Comparison of ENCODE assay signal across 1 cellular context in genomic region chr9:131702911-131703310, GRCh38.
TF ChIP-seq lines count a peak whose summit lies in the region.

No MANE protein-coding gene starts in this region.

TF ChIP-seq in GM23338, 12 proteins besides CTCF, POLR2A, EP300 and RAD21 (continued from another document):
- TF ChIP-seq ZNF462 (CRISPR knock-in tag; IDR thresholded peaks at IDR 0.05) (no peak), ZNF331 (CRISPR knock-in tag; IDR thresholded peaks at IDR 0.05; ENCODE audit: low read depth) (no peak), ZNF114 (CRISPR knock-in tag; IDR thresholded peaks at IDR 0.05) (no peak), STAT1 (IDR thresholded peaks at IDR 0.05; ENCODE audit: unreplicated experiment) (no peak), EZH2phosphoT487 (IDR thresholded peaks at IDR 0.05; ENCODE audit: unreplicated experiment) (no peak), ETS1 (IDR thresholded peaks at IDR 0.05) (no peak), CREB1 (CRISPR knock-in tag; IDR thresholded peaks at IDR 0.05; ENCODE audit: low read depth) (no peak), REST (IDR thresholded peaks at IDR 0.05; ENCODE audit: unreplicated experiment) (no peak), POLR2AphosphoS5 (IDR thresholded peaks at IDR 0.05; ENCODE audit: low read depth) (no peak), EZH2 (IDR thresholded peaks at IDR 0.05; ENCODE audit: low read depth, unreplicated experiment) (no peak), NANOG (IDR thresholded peaks at IDR 0.05; ENCODE audit: borderline replicate concordance) (no peak)
